ENCODE assay signal across 17 cellular contexts in the genomic region with DNA sequence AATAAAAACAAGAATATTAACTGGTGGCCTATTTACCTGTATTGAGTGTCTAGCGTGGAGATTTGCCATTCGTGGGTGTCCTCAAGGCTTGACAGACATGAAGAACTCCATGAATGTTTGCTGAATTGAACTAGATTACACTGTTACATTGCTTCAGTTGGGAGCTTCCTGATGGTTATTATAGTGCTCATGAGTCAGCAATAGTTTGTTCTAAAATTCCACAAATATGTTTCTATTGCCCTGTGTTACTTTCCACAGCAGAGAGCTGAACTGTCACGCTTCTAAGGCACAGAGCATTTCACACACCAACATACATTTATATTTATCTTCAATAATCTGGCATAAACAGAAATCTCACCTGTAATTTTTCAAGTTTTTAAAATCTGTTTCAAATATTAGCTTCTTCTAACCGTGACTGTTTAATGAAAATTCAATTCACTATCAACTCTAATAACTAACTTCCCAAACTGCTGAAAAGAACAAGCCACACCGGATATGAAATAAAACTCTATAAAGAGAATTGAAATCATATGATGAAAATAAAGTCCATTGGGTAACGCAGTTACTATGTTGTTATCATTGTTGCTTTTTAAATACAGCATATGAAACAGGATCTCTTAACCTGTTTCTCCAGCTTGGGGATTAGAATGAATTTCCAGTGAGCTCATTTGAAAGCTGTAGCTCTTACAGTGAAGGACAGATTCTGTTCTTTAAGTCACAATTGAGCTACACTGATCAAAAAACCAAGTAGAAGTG.
DNase-seq lines count a peak whose midpoint lies in the region; ATAC-seq and TF ChIP-seq lines count a peak whose summit lies in the region.
"Had no signal": no experiment of that assay in that cellular context is flagged by ENCODE, and none has a peak within 500 bp of the region (broad histone marks: within the 10 kb centered on the region; RNA-seq: fewer than 3 reads in every experiment).

No MANE protein-coding gene starts in this region.

- POLR2A ChIA-PET in SK-N-SH (lab: Yijun Ruan, JAX), result no interaction called here

- H3F3A ChIP-seq in SK-N-SH (replicated peaks; ENCODE audit: insufficient read depth), result no peaks in the 10 kb centered on the region

- no peaks in the 10 kb centered on the region for H3K27me3 Mint-ChIP-seq in CD4-positive, CD25-positive, alpha-beta regulatory T cell

- H3K79me2 ChIP-seq in SK-N-SH (ENCODE audit: insufficient read depth), result no peaks in the 10 kb centered on the region

- CTCF ChIA-PET in SK-N-SH (lab: Yijun Ruan, JAX), result interaction anchor here (1.0 to 3.1 kb wide), 3 partner anchors 10 to 277 kb away, joined by 3 to 16 read pairs (median 10); no protein-coding TSS in a partner anchor

- no peak overlapping the region for H3K27ac ChIP-seq in CD4-positive, CD25-positive, alpha-beta regulatory T cell (ENCODE audit: insufficient read depth, low read length, poor library complexity, severe bottlenecking)
- H3K27ac ChIP-seq in SK-N-SH (ENCODE audit: low read depth in 2 of 2, low read length in 1 of 2), result no peak overlapping the region

- H3K27ac Mint-ChIP-seq in CD4-positive, CD25-positive, alpha-beta regulatory T cell, result peak overlapping the region; percentile 12 to 66 (median 51)
- H3K27ac Mint-ChIP-seq: activated T-helper 2 cell treated with anti-CD3 and anti-CD28 coated beads, Interferon-gamma antibody, Interleukin-2, Interleukin-4, amounts not matched to agents 10 μg/mL and 5 μg/mL and 100 μg/mL, durations not matched to agents 14 hours and 24 hours and 36 hours had no signal

- H3K9me2 ChIP-seq in SK-N-SH, result no peaks in the 10 kb centered on the region

- peak overlapping the region; percentile 7 for H3K9ac ChIP-seq in mucosa of stomach (ENCODE audit: low read length)
- no peak overlapping the region for H3K9ac ChIP-seq in SK-N-SH

- peaks cover 5 to 7% (median 6%) of the 10 kb centered on the region in 4 donors for H3K4me1 Mint-ChIP-seq in CD4-positive, CD25-positive, alpha-beta regulatory T cell
- H3K4me1 Mint-ChIP-seq: brain had no signal

- peaks cover 51% of the 10 kb centered on the region for H3K36me3 ChIP-seq in CD4-positive, CD25-positive, alpha-beta regulatory T cell (ENCODE audit: control insufficient read depth, insufficient read depth, low read length)
- H3K36me3 ChIP-seq in mucosa of stomach (ENCODE audit: control insufficient read depth, insufficient read depth, low read length) (no peaks in the 10 kb centered on the region), SK-N-SH (replicated peaks in 1 of 2; ENCODE audit: control insufficient read depth in 1 of 2, insufficient read depth in 2 of 2, low read length in 1 of 2) (no peaks in the 10 kb centered on the region)

- no peak overlapping the region for H3K4me3 Mint-ChIP-seq in CD4-positive, CD25-positive, alpha-beta regulatory T cell
- H3K4me3 Mint-ChIP-seq: brain had no signal

- no peak overlapping the region for H3K4me3 ChIP-seq in CD4-positive, CD25-positive, alpha-beta regulatory T cell (ENCODE audit: low read depth, low read length)
- H3K4me3 ChIP-seq in LNCaP clone FGC (ENCODE audit: low read depth, low read length) (no peak overlapping the region), epithelial cell of esophagus (ENCODE audit: low read length) (no peak overlapping the region), mucosa of stomach (ENCODE audit: low read length) (no peak overlapping the region), SK-N-SH (ENCODE audit: low read depth in 2 of 2, low read length in 1 of 2) (no peak overlapping the region)
- H3K4me3 ChIP-seq: skin epidermis had no signal

- H3K4me1 ChIP-seq in CD4-positive, CD25-positive, alpha-beta regulatory T cell (ENCODE audit: control insufficient read depth, insufficient read depth, low read length, poor library complexity, severe bottlenecking), result no peaks in the 10 kb centered on the region
- peaks cover 26% of the 10 kb centered on the region for H3K4me1 ChIP-seq in mucosa of stomach (ENCODE audit: control insufficient read depth, insufficient read depth, low read length)
- H3K4me1 ChIP-seq in SK-N-SH (ENCODE audit: control insufficient read depth in 1 of 2, insufficient read depth in 2 of 2, low read depth in 1 of 2, low read length in 1 of 2), result peaks cover 0 to 3% of the 10 kb centered on the region in 2 experiments; a peak in 1 of 4 replicates

- no peak for DNase-seq in CD4-positive, CD25-positive, alpha-beta regulatory T cell
- peak; percentile 34 for DNase-seq in LNCaP clone FGC (ENCODE audit: low read depth)
- DNase-seq in epithelial cell of esophagus (ENCODE audit: low read depth), result peak; percentile 76
- no peak for DNase-seq in SK-N-SH
- DNase-seq in SKM-1 treated with dmso at 0.1 percent for 144 hours (lab: John Stamatoyannopoulos, UW; ENCODE audit: unreplicated experiment), result no peak
- DNase-seq: activated CD4-positive, alpha-beta T cell treated with anti-CD3 and anti-CD28 coated beads for 1 hour; erythroblast; Karpas-422; NCI-H187; NK-92 treated with Interleukin-12 subunit alpha and Interleukin-12 subunit beta, amount 100 ng/mL, for 24 hours; SW 1271 had no signal

- H3K4me2 ChIP-seq in SK-N-SH, result no peak overlapping the region

- TF ChIP-seq EP300 in SK-N-SH (IDR thresholded peaks at IDR 0.05; ENCODE audit: borderline replicate concordance in 1 of 2, low read depth in 1 of 2, low read length in 1 of 2), result no peak

- peaks cover 41% of the 10 kb centered on the region for H3K36me3 Mint-ChIP-seq in CD4-positive, CD25-positive, alpha-beta regulatory T cell
- H3K36me3 Mint-ChIP-seq: brain had no signal

- no peaks in the 10 kb centered on the region for H4K20me1 ChIP-seq in SK-N-SH (ENCODE audit: insufficient read depth)

- 61% methylated on average over 6 of the region's 6 CpGs for WGBS in SK-N-SH (ENCODE audit: low lambda C conversion rate)

- ATAC-seq in CD4-positive, CD25-positive, alpha-beta regulatory T cell (ENCODE audit: low read depth in 2 of 2), result no peak
- no peak for ATAC-seq in HG02759 (IDR thresholded peaks at IDR 0.05; ENCODE audit: unreplicated experiment)
- ATAC-seq in HG03045 (IDR thresholded peaks at IDR 0.05; ENCODE audit: unreplicated experiment), result no peak

- H3K9me3 ChIP-seq in CD4-positive, CD25-positive, alpha-beta regulatory T cell (ENCODE audit: control insufficient read depth in 2 of 2, low read length in 2 of 2), result no peaks in the 10 kb centered on the region
- H3K9me3 ChIP-seq in mucosa of stomach (ENCODE audit: control insufficient read depth, low read length), result no peaks in the 10 kb centered on the region
- no peaks in the 10 kb centered on the region for H3K9me3 ChIP-seq in SK-N-SH

- H2AFZ ChIP-seq in SK-N-SH (ENCODE audit: low read depth), result no peak overlapping the region

- H3K27me3 ChIP-seq in CD4-positive, CD25-positive, alpha-beta regulatory T cell (ENCODE audit: control insufficient read depth, insufficient read depth, low read length), result no peaks in the 10 kb centered on the region
- no peaks in the 10 kb centered on the region for H3K27me3 ChIP-seq in mucosa of stomach (ENCODE audit: control insufficient read depth, insufficient read depth, low read length)
- H3K27me3 ChIP-seq in SK-N-SH (ENCODE audit: insufficient read depth), result no peaks in the 10 kb centered on the region

- H3K9me3 Mint-ChIP-seq in CD4-positive, CD25-positive, alpha-beta regulatory T cell, result no peaks in the 10 kb centered on the region
- H3K9me3 Mint-ChIP-seq: activated T-helper 2 cell treated with anti-CD3 and anti-CD28 coated beads, Interferon-gamma antibody, Interleukin-2, Interleukin-4, amounts not matched to agents 10 μg/mL and 5 μg/mL and 100 μg/mL, durations not matched to agents 14 hours and 24 hours and 36 hours had no signal

- TF ChIP-seq CTCF in LNCaP clone FGC (IDR thresholded peaks at IDR 0.05; ENCODE audit: control insufficient read depth, extremely low read depth, insufficient read depth) (no peak), epithelial cell of esophagus (IDR thresholded peaks at IDR 0.05; ENCODE audit: insufficient read depth, low read depth, low read length, missing control alignments) (no peak), SK-N-SH (IDR thresholded peaks at IDR 0.05) (no peak)

- no peak for TF ChIP-seq RAD21 in SK-N-SH (IDR thresholded peaks at IDR 0.05; ENCODE audit: low read length)

TF ChIP-seq in SK-N-SH, 30 proteins besides CTCF, POLR2A, EP300 and RAD21 (continues in another document):
- TF ChIP-seq MEF2A (IDR thresholded peaks at IDR 0.05; ENCODE audit: borderline replicate concordance, low read depth), result no peak
- TF ChIP-seq, protein P1, sequence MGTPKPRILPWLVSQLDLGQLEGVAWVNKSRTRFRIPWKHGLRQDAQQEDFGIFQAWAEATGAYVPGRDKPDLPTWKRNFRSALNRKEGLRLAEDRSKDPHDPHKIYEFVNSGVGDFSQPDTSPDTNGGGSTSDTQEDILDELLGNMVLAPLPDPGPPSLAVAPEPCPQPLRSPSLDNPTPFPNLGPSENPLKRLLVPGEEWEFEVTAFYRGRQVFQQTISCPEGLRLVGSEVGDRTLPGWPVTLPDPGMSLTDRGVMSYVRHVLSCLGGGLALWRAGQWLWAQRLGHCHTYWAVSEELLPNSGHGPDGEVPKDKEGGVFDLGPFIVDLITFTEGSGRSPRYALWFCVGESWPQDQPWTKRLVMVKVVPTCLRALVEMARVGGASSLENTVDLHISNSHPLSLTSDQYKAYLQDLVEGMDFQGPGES (IDR thresholded peaks at IDR 0.05; ENCODE audit: low read depth, low read length), result no peak
- TF ChIP-seq NFIC (IDR thresholded peaks at IDR 0.05; ENCODE audit: borderline replicate concordance), result no peak
- TF ChIP-seq TCF12 (IDR thresholded peaks at IDR 0.05), result no peak
- TF ChIP-seq YY1 (IDR thresholded peaks at IDR 0.05; ENCODE audit: low read depth), result no peak
- no peak for TF ChIP-seq FOSL2 (IDR thresholded peaks at IDR 0.05; ENCODE audit: borderline replicate concordance, low read depth)
- TF ChIP-seq GABPA (IDR thresholded peaks at IDR 0.05; ENCODE audit: low read depth), result no peak
- no peak for TF ChIP-seq MXI1 (IDR thresholded peaks at IDR 0.05; ENCODE audit: low read depth, low read length)
- TF ChIP-seq RCOR1 (IDR thresholded peaks at IDR 0.05; ENCODE audit: low read length), result no peak
- TF ChIP-seq RXRA (IDR thresholded peaks at IDR 0.05; ENCODE audit: borderline replicate concordance, low read depth), result no peak
- no peak for TF ChIP-seq POLR2AphosphoS5 (IDR thresholded peaks at IDR 0.05; ENCODE audit: low read depth, low read length)
- no peak for TF ChIP-seq JUND (IDR thresholded peaks at IDR 0.05)
- TF ChIP-seq SMC3 (IDR thresholded peaks at IDR 0.05; ENCODE audit: low read depth, low read length), result no peak
- no peak for TF ChIP-seq GATA2 (CRISPR knock-in tag; IDR thresholded peaks at IDR 0.05)
- no peak for TF ChIP-seq RFX5 (IDR thresholded peaks at IDR 0.05; ENCODE audit: low read length)
- TF ChIP-seq, protein P2, sequence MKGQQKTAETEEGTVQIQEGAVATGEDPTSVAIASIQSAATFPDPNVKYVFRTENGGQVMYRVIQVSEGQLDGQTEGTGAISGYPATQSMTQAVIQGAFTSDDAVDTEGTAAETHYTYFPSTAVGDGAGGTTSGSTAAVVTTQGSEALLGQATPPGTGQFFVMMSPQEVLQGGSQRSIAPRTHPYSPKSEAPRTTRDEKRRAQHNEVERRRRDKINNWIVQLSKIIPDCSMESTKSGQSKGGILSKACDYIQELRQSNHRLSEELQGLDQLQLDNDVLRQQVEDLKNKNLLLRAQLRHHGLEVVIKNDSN (IDR thresholded peaks at IDR 0.05; ENCODE audit: borderline replicate concordance, low read depth), result no peak

Comparison
In these comparisons a context has a peak if more than half of its experiments do, and no peak if none do; other contexts are left out.
1. DNase-seq: peak in LNCaP clone FGC (single experiment) and epithelial cell of esophagus (single experiment); none in CD4-positive, CD25-positive, alpha-beta regulatory T cell (0 of 3), SK-N-SH (single experiment) and SKM-1 treated with dmso at 0.1 percent for 144 hours (single experiment).